ENCODE assay signal across 11 cellular contexts in genomic region chr7:121041516-121042148, GRCh38. TPM values are rescaled to one million over a fixed set of nuclear protein-coding genes. Genes with fewer than 3 reads are reported as not detected.
DNase-seq lines count a peak whose midpoint lies in the region; ATAC-seq and TF ChIP-seq lines count a peak whose summit lies in the region.
"Had no signal": no experiment of that assay in that cellular context is flagged by ENCODE, and none has a peak within 500 bp of the region (broad histone marks: within the 10 kb centered on the region; RNA-seq: fewer than 3 reads in every experiment).

No MANE protein-coding gene starts in this region.

- peaks cover 65 to 80% of the 10 kb centered on the region in 2 donors for H3K4me1 ChIP-seq in gastrocnemius medialis
- H3K4me1 ChIP-seq: Caco-2 had no signal

- ATAC-seq in gastrocnemius medialis (peak in 1 of 2 donors; percentile 61), HG02870 (IDR thresholded peaks at IDR 0.05; ENCODE audit: unreplicated experiment) (no peak), GM21515 (IDR thresholded peaks at IDR 0.05; ENCODE audit: unreplicated experiment) (no peak)
- no peak for ATAC-seq in activated CD8-positive, alpha-beta memory T cell treated with anti-CD3 and anti-CD28 coated beads, Interleukin-2, amount 10 ng/mL, durations not matched to agents 7 days and 5 days

- H3K4me3 Mint-ChIP-seq in activated CD8-positive, alpha-beta memory T cell treated with anti-CD3 and anti-CD28 coated beads, Interleukin-2, amount 10 ng/mL, durations not matched to agents 7 days and 5 days, result no peak overlapping the region

- intact Hi-C loops in gastrocnemius medialis (cut with DNase I; ENCODE audit: low total_unique reads), result no loop called here

- H3K9me3 ChIP-seq in gastrocnemius medialis, result no peaks in the 10 kb centered on the region
- H3K9me3 ChIP-seq: Caco-2 had no signal

- in situ Hi-C loops in gastrocnemius medialis (cut with MboI; ENCODE audit: low sequenced_read_pairs in 4 of 4), result no loop called here

- H3K4me3 ChIP-seq in fibroblast of mammary gland (ENCODE audit: control insufficient read depth, low read depth, low read length) (no peak overlapping the region), gastrocnemius medialis (peak overlapping the region in 2 of 4 donors; percentile 0 to 27)

- CTCF ChIA-PET in activated CD8-positive, alpha-beta memory T cell treated with anti-CD3 and anti-CD28 coated beads, Interleukin-2, amount 10 ng/mL, durations not matched to agents 7 days and 5 days (lab: Charles Lee), result interaction anchor here (0.6 kb wide), 1 partner anchor 889 kb away, joined by 3 read pairs; no protein-coding TSS in a partner anchor

- TF ChIP-seq POLR2A in gastrocnemius medialis (IDR thresholded peaks at IDR 0.05), result no peak

- H3K27me3 ChIP-seq in gastrocnemius medialis, result no peaks in the 10 kb centered on the region

- no peak overlapping the region for H3K27ac Mint-ChIP-seq in activated CD8-positive, alpha-beta memory T cell treated with anti-CD3 and anti-CD28 coated beads, Interleukin-2, amount 10 ng/mL, durations not matched to agents 7 days and 5 days

- peaks cover 19% of the 10 kb centered on the region for H3K27me3 Mint-ChIP-seq in activated CD8-positive, alpha-beta memory T cell treated with anti-CD3 and anti-CD28 coated beads, Interleukin-2, amount 10 ng/mL, durations not matched to agents 7 days and 5 days

- H3K9me3 Mint-ChIP-seq in activated CD8-positive, alpha-beta memory T cell treated with anti-CD3 and anti-CD28 coated beads, Interleukin-2, amount 10 ng/mL, durations not matched to agents 7 days and 5 days (ENCODE audit: low read depth), result no peaks in the 10 kb centered on the region

- H3K27ac ChIP-seq in gastrocnemius medialis, result peak overlapping the region; percentile 68 to 86 (median 84)

- DNase-seq in ELR (ENCODE audit: low read depth) (peak; percentile 58), NCI-H524 treated with DMSO at 0.1 percent for 48 hours (lab: John Stamatoyannopoulos, UW) (peak; percentile 24), fibroblast of mammary gland (ENCODE audit: low read depth) (peak; percentile 37), gastrocnemius medialis (no peak), SKM-1 (lab: John Stamatoyannopoulos, UW; ENCODE audit: unreplicated experiment) (no peak)
- DNase-seq in activated CD8-positive, alpha-beta memory T cell treated with anti-CD3 and anti-CD28 coated beads, Interleukin-2, amount 10 ng/mL, durations not matched to agents 7 days and 5 days, result no peak
- DNase-seq: Caco-2; NK-92 treated with Interleukin-12 subunit alpha and Interleukin-12 subunit beta, amount 100 ng/mL, for 24 hours had no signal

- no peaks in the 10 kb centered on the region for H3K36me3 Mint-ChIP-seq in activated CD8-positive, alpha-beta memory T cell treated with anti-CD3 and anti-CD28 coated beads, Interleukin-2, amount 10 ng/mL, durations not matched to agents 7 days and 5 days

- no peaks in the 10 kb centered on the region for H3K4me1 Mint-ChIP-seq in activated CD8-positive, alpha-beta memory T cell treated with anti-CD3 and anti-CD28 coated beads, Interleukin-2, amount 10 ng/mL, durations not matched to agents 7 days and 5 days

- TF ChIP-seq CTCF in fibroblast of mammary gland (conservative IDR thresholded peaks at IDR 0.05; ENCODE audit: control insufficient read depth, insufficient read depth, low read depth, low read length) (no peak), gastrocnemius medialis (IDR thresholded peaks at IDR 0.05 in 4 of 5, conservative IDR thresholded peaks at IDR 0.05 in 1 of 5) (no peak)

- H3K36me3 ChIP-seq in gastrocnemius medialis, result no peaks in the 10 kb centered on the region

RNA-seq across cellular contexts. Expression of gene CPED1, which starts 53.1 kb away (rescaled TPM):
- total RNA-seq in gastrocnemius medialis, result 10 to 100 TPM in 3 of 4 donors, 1 to 10 TPM in 1; 4.8 to 35.5 (median 34.1) TPM
- total RNA-seq in activated CD8-positive, alpha-beta memory T cell treated with anti-CD3 and anti-CD28 coated beads, Interleukin-2, amount 10 ng/mL, durations not matched to agents 7 days and 5 days, result under 1 TPM in 1 of 2 experiments, not detected in 1; 0.16 TPM
- total RNA-seq: T-helper 2 cell treated with Interferon-gamma antibody and Interleukin-4, amounts not matched to agents 100 ng/mL and 5 ng/mL, for 36 hours had no signal

Comparison
In these comparisons a context has a peak if more than half of its experiments do, and no peak if none do; other contexts are left out.
1. DNase-seq: peak in ELR (single experiment), NCI-H524 treated with DMSO at 0.1 percent for 48 hours (single experiment) and fibroblast of mammary gland (single experiment); none in gastrocnemius medialis (0 of 2), activated CD8-positive, alpha-beta memory T cell treated with anti-CD3 and anti-CD28 coated beads, Interleukin-2, amount 10 ng/mL, durations not matched to agents 7 days and 5 days (single experiment) and SKM-1 (single experiment).
2. RNA of gene CPED1, which starts 53.1 kb away (total RNA-seq): 4.8 to 35.5 TPM in gastrocnemius medialis; 0.16 TPM in activated CD8-positive, alpha-beta memory T cell treated with anti-CD3 and anti-CD28 coated beads, Interleukin-2, amount 10 ng/mL, durations not matched to agents 7 days and 5 days; every median in the first group is over 4 times any median in the second.